Comparison of ENCODE assay signal across 8 cellular contexts in the genomic region with DNA sequence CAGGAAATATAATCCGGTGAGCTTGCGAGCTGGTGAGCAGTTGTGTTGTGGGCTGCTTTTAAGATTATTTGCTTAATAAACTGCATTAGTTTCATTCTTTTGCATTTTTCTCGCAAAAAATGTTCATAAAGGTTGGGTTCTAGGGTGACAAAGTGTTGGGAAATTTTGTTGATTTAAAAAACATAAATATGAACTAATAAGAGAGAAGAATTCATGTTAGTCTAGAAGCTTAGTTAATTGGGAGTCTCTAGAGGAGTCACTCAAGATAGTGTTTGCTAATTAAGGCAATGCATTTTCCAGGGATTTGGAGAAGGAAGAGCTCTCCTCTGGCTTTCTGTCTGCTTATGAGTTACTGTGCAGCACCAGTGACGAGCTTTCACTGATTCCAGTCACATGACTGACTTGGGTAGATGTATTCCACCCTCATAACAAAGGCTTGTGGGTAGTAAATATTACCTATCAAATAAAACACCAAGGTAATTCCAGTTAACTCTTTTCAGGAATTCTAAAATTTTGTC.
A peak's percentile ranks its signal among the peaks of the same experiment; 100 is the strongest.
DNase-seq lines count a peak whose midpoint lies in the region; ATAC-seq, FAIRE-seq and TF ChIP-seq lines count a peak whose summit lies in the region.

No MANE protein-coding gene starts in this region.

- no peaks in the 10 kb centered on the region for H3K9me3 Mint-ChIP-seq in T-helper 2 cell treated with Interferon-gamma antibody and Interleukin-4, amounts not matched to agents 5 μg/mL and 100 μg/mL, for 36 hours

- no peak for TF ChIP-seq CTCF in D721Med (IDR thresholded peaks at IDR 0.05; ENCODE audit: insufficient read depth, missing control alignments)
- TF ChIP-seq CTCF in lower lobe of right lung (IDR thresholded peaks at IDR 0.05), result no peak

- intact Hi-C loops in lower lobe of right lung (cut with DNase I), result no loop called here

- H3K4me3 ChIP-seq in lower lobe of right lung, result no peak overlapping the region

- H3K27ac ChIP-seq in lower lobe of right lung, result no peak overlapping the region

- no peak overlapping the region for H3K4me3 Mint-ChIP-seq in T-helper 2 cell treated with Interferon-gamma antibody and Interleukin-4, amounts not matched to agents 5 μg/mL and 100 μg/mL, for 36 hours

- no peaks in the 10 kb centered on the region for H3K27me3 ChIP-seq in lower lobe of right lung (ENCODE audit: low read depth)

- H3K36me3 ChIP-seq in lower lobe of right lung, result no peaks in the 10 kb centered on the region

- ATAC-seq in GM21825 (IDR thresholded peaks at IDR 0.05; ENCODE audit: unreplicated experiment) (peak; percentile 22), lower lobe of right lung (no peak)

- no peaks in the 10 kb centered on the region for H3K27me3 Mint-ChIP-seq in T-helper 2 cell treated with Interferon-gamma antibody and Interleukin-4, amounts not matched to agents 5 μg/mL and 100 μg/mL, for 36 hours (ENCODE audit: low read depth)

- peaks cover 11% of the 10 kb centered on the region for H3K4me1 ChIP-seq in lower lobe of right lung

- H3K4me1 Mint-ChIP-seq in T-helper 2 cell treated with Interferon-gamma antibody and Interleukin-4, amounts not matched to agents 5 μg/mL and 100 μg/mL, for 36 hours (ENCODE audit: low read depth), result peaks cover 3% of the 10 kb centered on the region

- DNase-seq in D721Med (ENCODE audit: insufficient read length, low spot score), result no peak
- peak; percentile 34 for DNase-seq in NCI-H82 treated with DMSO at 0.1 percent for 48 hours (lab: John Stamatoyannopoulos, UW; ENCODE audit: unreplicated experiment)
- peak; percentile 49 for DNase-seq in medulla oblongata (ENCODE audit: extremely low spot score)
- no peak for DNase-seq in T-helper 2 cell treated with Interferon-gamma antibody and Interleukin-4, amounts not matched to agents 5 μg/mL and 100 μg/mL, for 36 hours (ENCODE audit: low spot score)
- no peak for DNase-seq in T1000 (lab: John Stamatoyannopoulos, UW)
- no peak for DNase-seq in lower lobe of right lung
- no peak for DNase-seq in activated naive CD4-positive, alpha-beta T cell treated with Interleukin-2 at 50 U/mL for 16 hours

- FAIRE-seq in D721Med (lab: Jason Lieb, UNC), result peak; percentile 68

- no peaks in the 10 kb centered on the region for H3K36me3 Mint-ChIP-seq in T-helper 2 cell treated with Interferon-gamma antibody and Interleukin-4, amounts not matched to agents 5 μg/mL and 100 μg/mL, for 36 hours (ENCODE audit: low read depth)

- no peak overlapping the region for H3K27ac Mint-ChIP-seq in T-helper 2 cell treated with Interferon-gamma antibody and Interleukin-4, amounts not matched to agents 5 μg/mL and 100 μg/mL, for 36 hours

- H3K9me3 ChIP-seq in lower lobe of right lung, result no peaks in the 10 kb centered on the region

Comparison
In these comparisons a context has a peak if more than half of its experiments do, and no peak if none do; other contexts are left out.
1. DNase-seq: peak in NCI-H82 treated with DMSO at 0.1 percent for 48 hours (single experiment) and medulla oblongata (single experiment); none in D721Med (single experiment), T-helper 2 cell treated with Interferon-gamma antibody and Interleukin-4, amounts not matched to agents 5 μg/mL and 100 μg/mL, for 36 hours (single experiment), T1000 (single experiment), lower lobe of right lung (single experiment) and activated naive CD4-positive, alpha-beta T cell treated with Interleukin-2 at 50 U/mL for 16 hours (single experiment).